ENCODE assay signal across 11 cellular contexts in genomic region chr13:114025432-114026127, GRCh38. TPM values are rescaled to one million over a fixed set of nuclear protein-coding genes. Genes with fewer than 3 reads are reported as not detected.
A peak's percentile ranks its signal among the peaks of the same experiment; 100 is the strongest.
DNase-seq lines count a peak whose midpoint lies in the region; ATAC-seq and TF ChIP-seq lines count a peak whose summit lies in the region.
"Had no signal": no experiment of that assay in that cellular context is flagged by ENCODE, and none has a peak within 500 bp of the region (broad histone marks: within the 10 kb centered on the region; RNA-seq: fewer than 3 reads in every experiment).

No MANE protein-coding gene starts in this region.

- no peak overlapping the region for H3K4me3 Mint-ChIP-seq in activated T-cell treated with anti-CD3 and anti-CD28 coated beads, Interleukin-2, amount 50 U/mL, for 24 hours

- H3K36me3 ChIP-seq in lower lobe of right lung, result peaks cover 50% of the 10 kb centered on the region
- H3K36me3 ChIP-seq in transverse colon, result no peaks in the 10 kb centered on the region

- H3K27ac Mint-ChIP-seq in activated T-cell treated with anti-CD3 and anti-CD28 coated beads, Interleukin-2, amount 50 U/mL, for 24 hours, result peak overlapping the region; percentile 82

- no peak for DNase-seq in activated T-cell treated with anti-CD3 and anti-CD28 coated beads, Interleukin-2, amount 50 U/mL, for 24 hours
- DNase-seq in activated T-cell treated with anti-CD3 and anti-CD28 coated beads, Interleukin-2, amount 50 U/mL, for 48 hours, result no peak
- DNase-seq in astrocyte of the hippocampus (ENCODE audit: low read depth, low spot score) (peak; percentile 79), lower lobe of right lung (no peak), transverse colon (peak; percentile 60), NCI-H446 treated with DMSO at 0.1 percent for 48 hours (lab: John Stamatoyannopoulos, UW) (no peak), T-helper 9 cell (no peak)
- DNase-seq in stimulated activated CD4-positive, alpha-beta T cell treated with anti-CD3 and anti-CD28 coated beads, Interleukin-12 subunit alpha, Interleukin-12 subunit beta, amount 100 ng/mL, for 4 hours, result no peak
- DNase-seq: NK-92 treated with Interleukin-12 subunit alpha and Interleukin-12 subunit beta, amount 100 ng/mL, for 24 hours had no signal

- peaks cover 1% of the 10 kb centered on the region for H3K4me1 Mint-ChIP-seq in activated T-cell treated with anti-CD3 and anti-CD28 coated beads, Interleukin-2, amount 50 U/mL, for 24 hours (ENCODE audit: low read depth)

- in situ Hi-C loops in transverse colon (cut with MboI; ENCODE audit: low pct_ligation_motif_present in 1 of 4, low pct_unique_long_range_greater_than_20kb in 1 of 4, low sequenced_read_pairs in 3 of 4), result no loop called here

- no peaks in the 10 kb centered on the region for H3K9me3 Mint-ChIP-seq in activated T-cell treated with anti-CD3 and anti-CD28 coated beads, Interleukin-2, amount 50 U/mL, for 24 hours

- ATAC-seq in lower lobe of right lung, result peak in 1 of 2 donors; percentile 22

- peaks cover 30% of the 10 kb centered on the region for H3K4me1 ChIP-seq in lower lobe of right lung
- peaks cover 15 to 29% (median 21%) of the 10 kb centered on the region in 4 donors for H3K4me1 ChIP-seq in transverse colon
- H3K4me1 ChIP-seq: parathyroid adenoma had no signal

- intact Hi-C loops in lower lobe of right lung (cut with DNase I) (no loop called here), transverse colon (cut with DNase I; ENCODE audit: low total_unique reads) (no loop called here)

- H3K27me3 ChIP-seq in lower lobe of right lung (ENCODE audit: low read depth) (no peaks in the 10 kb centered on the region), transverse colon (no peaks in the 10 kb centered on the region)

- TF ChIP-seq CTCF in lower lobe of right lung (IDR thresholded peaks at IDR 0.05) (no peak), transverse colon (IDR thresholded peaks at IDR 0.05) (no peak)

- H3K27me3 Mint-ChIP-seq in activated T-cell treated with anti-CD3 and anti-CD28 coated beads, Interleukin-2, amount 50 U/mL, for 24 hours, result no peaks in the 10 kb centered on the region

- H3K9me3 ChIP-seq in lower lobe of right lung, result no peaks in the 10 kb centered on the region
- H3K9me3 ChIP-seq in transverse colon, result no peaks in the 10 kb centered on the region

- H3K27ac ChIP-seq in lower lobe of right lung (peak overlapping the region; percentile 51), transverse colon (peak overlapping the region; percentile 40 to 78 (median 64))
- H3K27ac ChIP-seq: C4-2B, parathyroid adenoma had no signal

- H3K36me3 Mint-ChIP-seq in activated T-cell treated with anti-CD3 and anti-CD28 coated beads, Interleukin-2, amount 50 U/mL, for 24 hours (ENCODE audit: low read depth), result peaks cover 61% of the 10 kb centered on the region

- H3K4me3 ChIP-seq in lower lobe of right lung (no peak overlapping the region), transverse colon (no peak overlapping the region)

- TF ChIP-seq EP300 in transverse colon (IDR thresholded peaks at IDR 0.05; ENCODE audit: low read depth), result no peak

- no peak for TF ChIP-seq POLR2A in transverse colon (IDR thresholded peaks at IDR 0.05)

- 52% methylated on average over 19 of the region's 19 CpGs; no CpG with 5 or more reads in 1 of the 2 donors for WGBS in transverse colon (ENCODE audit: low coverage in 1 of 2), 2 donors

RNA-seq across cellular contexts. Expression of gene C13orf46, which starts 51.7 kb away (rescaled TPM):
- total RNA-seq in lower lobe of right lung (14.0 TPM), transverse colon (10 to 100 TPM in 1 of 4 donors, 1 to 10 TPM in 1, under 1 TPM in 1, not detected in 1; 0.41 to 77.4 (median 1.1) TPM)

Comparison
In these comparisons a context has a peak if more than half of its experiments do, and no peak if none do; other contexts are left out.
1. DNase-seq: peak in astrocyte of the hippocampus (single experiment) and transverse colon (single experiment); none in activated T-cell treated with anti-CD3 and anti-CD28 coated beads, Interleukin-2, amount 50 U/mL, for 24 hours (single experiment), activated T-cell treated with anti-CD3 and anti-CD28 coated beads, Interleukin-2, amount 50 U/mL, for 48 hours (0 of 2), lower lobe of right lung (single experiment), NCI-H446 treated with DMSO at 0.1 percent for 48 hours (single experiment), T-helper 9 cell (single experiment) and stimulated activated CD4-positive, alpha-beta T cell treated with anti-CD3 and anti-CD28 coated beads, Interleukin-12 subunit alpha, Interleukin-12 subunit beta, amount 100 ng/mL, for 4 hours (single experiment).